In genomic region chr20:62238569-62239277, GRCh38 we compare ENCODE assay signal across 1 cellular context.
A peak's percentile ranks its signal among the peaks of the same experiment; 100 is the strongest.
TF ChIP-seq lines count a peak whose summit lies in the region.

No MANE protein-coding gene starts in this region.

TF ChIP-seq in HepG2, 621 proteins besides CTCF, POLR2A, EP300 and RAD21 (continued from another document and continues in another):
- TF ChIP-seq TFE3 (CRISPR knock-in tag; IDR thresholded peaks at IDR 0.05) = no peak
- TF ChIP-seq TBX2 (CRISPR knock-in tag; IDR thresholded peaks at IDR 0.05; ENCODE audit: borderline replicate concordance) = no peak
- TF ChIP-seq, protein P1, sequence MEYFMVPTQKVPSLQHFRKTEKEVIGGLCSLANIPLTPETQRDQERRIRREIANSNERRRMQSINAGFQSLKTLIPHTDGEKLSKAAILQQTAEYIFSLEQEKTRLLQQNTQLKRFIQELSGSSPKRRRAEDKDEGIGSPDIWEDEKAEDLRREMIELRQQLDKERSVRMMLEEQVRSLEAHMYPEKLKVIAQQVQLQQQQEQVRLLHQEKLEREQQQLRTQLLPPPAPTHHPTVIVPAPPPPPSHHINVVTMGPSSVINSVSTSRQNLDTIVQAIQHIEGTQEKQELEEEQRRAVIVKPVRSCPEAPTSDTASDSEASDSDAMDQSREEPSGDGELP (IDR thresholded peaks at IDR 0.05; ENCODE audit: borderline replicate concordance, low read depth) = no peak
- TF ChIP-seq SRF (IDR thresholded peaks at IDR 0.05; ENCODE audit: low read depth, low read length) = no peak
- 0 out of 2 replicates have a peak, but pooled peaks have one; percentile 34 for TF ChIP-seq ZNF674 (CRISPR knock-in tag; IDR thresholded peaks at IDR 0.05; ENCODE audit: low read depth)
- no peak for TF ChIP-seq RFXANK (CRISPR knock-in tag; IDR thresholded peaks at IDR 0.05)
- TF ChIP-seq, protein P2, sequence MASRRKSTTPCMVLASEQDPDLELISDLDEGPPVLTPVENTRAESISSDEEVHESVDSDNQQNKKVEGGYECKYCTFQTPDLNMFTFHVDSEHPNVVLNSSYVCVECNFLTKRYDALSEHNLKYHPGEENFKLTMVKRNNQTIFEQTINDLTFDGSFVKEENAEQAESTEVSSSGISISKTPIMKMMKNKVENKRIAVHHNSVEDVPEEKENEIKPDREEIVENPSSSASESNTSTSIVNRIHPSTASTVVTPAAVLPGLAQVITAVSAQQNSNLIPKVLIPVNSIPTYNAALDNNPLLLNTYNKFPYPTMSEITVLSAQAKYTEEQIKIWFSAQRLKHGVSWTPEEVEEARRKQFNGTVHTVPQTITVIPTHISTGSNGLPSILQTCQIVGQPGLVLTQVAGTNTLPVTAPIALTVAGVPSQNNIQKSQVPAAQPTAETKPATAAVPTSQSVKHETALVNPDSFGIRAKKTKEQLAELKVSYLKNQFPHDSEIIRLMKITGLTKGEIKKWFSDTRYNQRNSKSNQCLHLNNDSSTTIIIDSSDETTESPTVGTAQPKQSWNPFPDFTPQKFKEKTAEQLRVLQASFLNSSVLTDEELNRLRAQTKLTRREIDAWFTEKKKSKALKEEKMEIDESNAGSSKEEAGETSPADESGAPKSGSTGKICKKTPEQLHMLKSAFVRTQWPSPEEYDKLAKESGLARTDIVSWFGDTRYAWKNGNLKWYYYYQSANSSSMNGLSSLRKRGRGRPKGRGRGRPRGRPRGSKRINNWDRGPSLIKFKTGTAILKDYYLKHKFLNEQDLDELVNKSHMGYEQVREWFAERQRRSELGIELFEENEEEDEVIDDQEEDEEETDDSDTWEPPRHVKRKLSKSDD (CRISPR knock-in tag; IDR thresholded peaks at IDR 0.05; ENCODE audit: low read depth) = no peak; the same call in 1 of the 2 replicates
- TF ChIP-seq SIN3B (IDR thresholded peaks at IDR 0.05; ENCODE audit: low read length) = no peak
- no peak for TF ChIP-seq ZNF207 (IDR thresholded peaks at IDR 0.05; ENCODE audit: borderline replicate concordance)
- 0 out of 2 replicates have a peak, but pooled peaks have one; percentile 65 for TF ChIP-seq HOXA7 (CRISPR knock-in tag; IDR thresholded peaks at IDR 0.05)
- TF ChIP-seq ZNF558 (CRISPR knock-in tag; IDR thresholded peaks at IDR 0.05; ENCODE audit: borderline replicate concordance) = peak; percentile 52; the same call in 1 of the 2 replicates
- no peak for TF ChIP-seq MEIS1 (CRISPR knock-in tag; IDR thresholded peaks at IDR 0.05; ENCODE audit: borderline replicate concordance)
- TF ChIP-seq IRX3 (CRISPR knock-in tag; IDR thresholded peaks at IDR 0.05; ENCODE audit: borderline replicate concordance, low read depth) = 0 out of 2 replicates have a peak, but pooled peaks have one; percentile 33
- peak; percentile 65; the same call in 1 of the 2 replicates for TF ChIP-seq MXD1 (CRISPR knock-in tag; IDR thresholded peaks at IDR 0.05)
- TF ChIP-seq ZNF138 (CRISPR knock-in tag; IDR thresholded peaks at IDR 0.05; ENCODE audit: low read depth) = no peak; the same call in 1 of the 2 replicates
- TF ChIP-seq ARID4A (CRISPR knock-in tag; IDR thresholded peaks at IDR 0.05; ENCODE audit: borderline replicate concordance) = no peak; the same call in 1 of the 2 replicates
- TF ChIP-seq GLMP (CRISPR knock-in tag; IDR thresholded peaks at IDR 0.05; ENCODE audit: borderline replicate concordance) = no peak
- no peak for TF ChIP-seq MLLT10 (CRISPR knock-in tag; IDR thresholded peaks at IDR 0.05)
- TF ChIP-seq, protein P3, sequence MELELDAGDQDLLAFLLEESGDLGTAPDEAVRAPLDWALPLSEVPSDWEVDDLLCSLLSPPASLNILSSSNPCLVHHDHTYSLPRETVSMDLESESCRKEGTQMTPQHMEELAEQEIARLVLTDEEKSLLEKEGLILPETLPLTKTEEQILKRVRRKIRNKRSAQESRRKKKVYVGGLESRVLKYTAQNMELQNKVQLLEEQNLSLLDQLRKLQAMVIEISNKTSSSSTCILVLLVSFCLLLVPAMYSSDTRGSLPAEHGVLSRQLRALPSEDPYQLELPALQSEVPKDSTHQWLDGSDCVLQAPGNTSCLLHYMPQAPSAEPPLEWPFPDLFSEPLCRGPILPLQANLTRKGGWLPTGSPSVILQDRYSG (CRISPR knock-in tag; IDR thresholded peaks at IDR 0.05) = 0 out of 2 replicates have a peak, but pooled peaks have one; percentile 28
- TF ChIP-seq, protein P4, sequence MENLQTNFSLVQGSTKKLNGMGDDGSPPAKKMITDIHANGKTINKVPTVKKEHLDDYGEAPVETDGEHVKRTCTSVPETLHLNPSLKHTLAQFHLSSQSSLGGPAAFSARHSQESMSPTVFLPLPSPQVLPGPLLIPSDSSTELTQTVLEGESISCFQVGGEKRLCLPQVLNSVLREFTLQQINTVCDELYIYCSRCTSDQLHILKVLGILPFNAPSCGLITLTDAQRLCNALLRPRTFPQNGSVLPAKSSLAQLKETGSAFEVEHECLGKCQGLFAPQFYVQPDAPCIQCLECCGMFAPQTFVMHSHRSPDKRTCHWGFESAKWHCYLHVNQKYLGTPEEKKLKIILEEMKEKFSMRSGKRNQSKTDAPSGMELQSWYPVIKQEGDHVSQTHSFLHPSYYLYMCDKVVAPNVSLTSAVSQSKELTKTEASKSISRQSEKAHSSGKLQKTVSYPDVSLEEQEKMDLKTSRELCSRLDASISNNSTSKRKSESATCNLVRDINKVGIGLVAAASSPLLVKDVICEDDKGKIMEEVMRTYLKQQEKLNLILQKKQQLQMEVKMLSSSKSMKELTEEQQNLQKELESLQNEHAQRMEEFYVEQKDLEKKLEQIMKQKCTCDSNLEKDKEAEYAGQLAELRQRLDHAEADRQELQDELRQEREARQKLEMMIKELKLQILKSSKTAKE (CRISPR knock-in tag; IDR thresholded peaks at IDR 0.05; ENCODE audit: borderline replicate concordance) = 0 out of 2 replicates have a peak, but pooled peaks have one; percentile 26
- TF ChIP-seq SCMH1 (CRISPR knock-in tag; IDR thresholded peaks at IDR 0.05; ENCODE audit: borderline replicate concordance) = no peak
- TF ChIP-seq IKZF5 (CRISPR knock-in tag; IDR thresholded peaks at IDR 0.05) = no peak
- TF ChIP-seq ZBTB33 (CRISPR knock-in tag; IDR thresholded peaks at IDR 0.05) = no peak
- TF ChIP-seq, protein P5, sequence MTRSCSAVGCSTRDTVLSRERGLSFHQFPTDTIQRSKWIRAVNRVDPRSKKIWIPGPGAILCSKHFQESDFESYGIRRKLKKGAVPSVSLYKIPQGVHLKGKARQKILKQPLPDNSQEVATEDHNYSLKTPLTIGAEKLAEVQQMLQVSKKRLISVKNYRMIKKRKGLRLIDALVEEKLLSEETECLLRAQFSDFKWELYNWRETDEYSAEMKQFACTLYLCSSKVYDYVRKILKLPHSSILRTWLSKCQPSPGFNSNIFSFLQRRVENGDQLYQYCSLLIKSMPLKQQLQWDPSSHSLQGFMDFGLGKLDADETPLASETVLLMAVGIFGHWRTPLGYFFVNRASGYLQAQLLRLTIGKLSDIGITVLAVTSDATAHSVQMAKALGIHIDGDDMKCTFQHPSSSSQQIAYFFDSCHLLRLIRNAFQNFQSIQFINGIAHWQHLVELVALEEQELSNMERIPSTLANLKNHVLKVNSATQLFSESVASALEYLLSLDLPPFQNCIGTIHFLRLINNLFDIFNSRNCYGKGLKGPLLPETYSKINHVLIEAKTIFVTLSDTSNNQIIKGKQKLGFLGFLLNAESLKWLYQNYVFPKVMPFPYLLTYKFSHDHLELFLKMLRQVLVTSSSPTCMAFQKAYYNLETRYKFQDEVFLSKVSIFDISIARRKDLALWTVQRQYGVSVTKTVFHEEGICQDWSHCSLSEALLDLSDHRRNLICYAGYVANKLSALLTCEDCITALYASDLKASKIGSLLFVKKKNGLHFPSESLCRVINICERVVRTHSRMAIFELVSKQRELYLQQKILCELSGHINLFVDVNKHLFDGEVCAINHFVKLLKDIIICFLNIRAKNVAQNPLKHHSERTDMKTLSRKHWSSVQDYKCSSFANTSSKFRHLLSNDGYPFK (CRISPR knock-in tag; IDR thresholded peaks at IDR 0.05; ENCODE audit: borderline replicate concordance) = no peak
- no peak for TF ChIP-seq SNAPC2 (CRISPR knock-in tag; IDR thresholded peaks at IDR 0.05)
- no peak for TF ChIP-seq ZNF720 (CRISPR knock-in tag; IDR thresholded peaks at IDR 0.05)
- TF ChIP-seq EHMT2 (IDR thresholded peaks at IDR 0.05; ENCODE audit: borderline replicate concordance, low read depth, low read length) = no peak
- TF ChIP-seq, protein P6, sequence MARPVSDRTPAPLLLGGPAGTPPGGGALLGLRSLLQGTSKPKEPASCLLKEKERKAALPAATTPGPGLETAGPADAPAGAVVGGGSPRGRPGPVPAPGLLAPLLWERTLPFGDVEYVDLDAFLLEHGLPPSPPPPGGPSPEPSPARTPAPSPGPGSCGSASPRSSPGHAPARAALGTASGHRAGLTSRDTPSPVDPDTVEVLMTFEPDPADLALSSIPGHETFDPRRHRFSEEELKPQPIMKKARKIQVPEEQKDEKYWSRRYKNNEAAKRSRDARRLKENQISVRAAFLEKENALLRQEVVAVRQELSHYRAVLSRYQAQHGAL (CRISPR knock-in tag; IDR thresholded peaks at IDR 0.05; ENCODE audit: not compliant biosample characterization) = no peak
- TF ChIP-seq ZNF362 (CRISPR knock-in tag; IDR thresholded peaks at IDR 0.05; ENCODE audit: borderline replicate concordance) = no peak
